In genomic region chr9:117783828-117784227, GRCh38 we compare ENCODE assay signal across 9 cellular contexts.
DNase-seq lines count a peak whose midpoint lies in the region; ATAC-seq, FAIRE-seq and TF ChIP-seq lines count a peak whose summit lies in the region.
"Had no signal": no experiment of that assay in that cellular context is flagged by ENCODE, and none has a peak within 500 bp of the region (broad histone marks: within the 10 kb centered on the region; RNA-seq: fewer than 3 reads in every experiment).

No MANE protein-coding gene starts in this region.

- FAIRE-seq in astrocyte (lab: Jason Lieb, UNC) = no peak

- no peak overlapping the region for H2AK5ac ChIP-seq in mesendoderm (ENCODE audit: low read length)

- ATAC-seq in GM18498 (IDR thresholded peaks at IDR 0.05; ENCODE audit: unreplicated experiment) = peak; percentile 86
- peak; percentile 81 for ATAC-seq in GM21390 (IDR thresholded peaks at IDR 0.05; ENCODE audit: unreplicated experiment)
- peak; percentile 86 for ATAC-seq in HG03521 (IDR thresholded peaks at IDR 0.05; ENCODE audit: unreplicated experiment)

- H3K27ac ChIP-seq in astrocyte (ENCODE audit: low read depth, low read length) (no peak overlapping the region), mesendoderm (ENCODE audit: low read depth, low read length) (no peak overlapping the region)

- H3K4me1 ChIP-seq in astrocyte (ENCODE audit: insufficient read depth, low read length) (no peaks in the 10 kb centered on the region), mesendoderm (ENCODE audit: control insufficient read depth, low read depth, low read length) (peaks cover 2% of the 10 kb centered on the region)

- H3K4me3 ChIP-seq in astrocyte (ENCODE audit: insufficient read depth, low read depth, low read length) (no peak overlapping the region), mesendoderm (ENCODE audit: low read length) (no peak overlapping the region)

- H4K20me1 ChIP-seq in astrocyte (ENCODE audit: insufficient read depth, low read length) = no peaks in the 10 kb centered on the region

- H3K9me3 ChIP-seq in astrocyte (ENCODE audit: insufficient read depth, low read depth, low read length) = no peaks in the 10 kb centered on the region

- H3K18ac ChIP-seq in mesendoderm (ENCODE audit: low read length) = no peak overlapping the region

- no peaks in the 10 kb centered on the region for H3K9me3 Mint-ChIP-seq in astrocyte (ENCODE audit: unreplicated experiment)
- H3K9me3 Mint-ChIP-seq: dendritic cell treated with granulocyte-macrophage colony-stimulating factor and Interleukin-4, amounts not matched to agents 40 ng/mL and 50 ng/mL, for 4 days had no signal

- no peak overlapping the region for H2AFZ ChIP-seq in astrocyte (ENCODE audit: low read depth, low read length)

- H3K79me1 ChIP-seq in mesendoderm (ENCODE audit: low read length) = no peaks in the 10 kb centered on the region

- DNase-seq in astrocyte (ENCODE audit: low read depth) (no peak), SHP77 treated with DMSO at 0.1 percent for 48 hours (lab: John Stamatoyannopoulos, UW) (no peak), mesendoderm (no peak), T1000 (lab: John Stamatoyannopoulos, UW) (no peak)
- peak; percentile 12 for DNase-seq in stimulated activated CD4-positive, alpha-beta T cell treated with anti-CD3 and anti-CD28 coated beads, Interleukin-4, amount 100 ng/mL, for 24 hours

- no CpG with 5 or more reads among the region's 1 CpG for WGBS in mesendoderm (ENCODE audit: extremely low coverage, insufficient coverage, low lambda C conversion rate)

- H4K5ac ChIP-seq in mesendoderm (ENCODE audit: low read length) = no peak overlapping the region

- H3K27me3 ChIP-seq in astrocyte (ENCODE audit: insufficient read depth, low read length) (no peaks in the 10 kb centered on the region), mesendoderm (ENCODE audit: insufficient read depth, low read length, poor library complexity) (no peaks in the 10 kb centered on the region)

- H3K4me2 ChIP-seq in astrocyte (ENCODE audit: low read length) (peak overlapping the region; percentile 93), mesendoderm (ENCODE audit: low read length) (no peak overlapping the region)

- no peak overlapping the region for H3K27ac Mint-ChIP-seq in astrocyte (ENCODE audit: unreplicated experiment)
- H3K27ac Mint-ChIP-seq: dendritic cell treated with granulocyte-macrophage colony-stimulating factor and Interleukin-4, amounts not matched to agents 40 ng/mL and 50 ng/mL, for 4 days had no signal

- no peak for TF ChIP-seq CTCF in astrocyte (IDR thresholded peaks at IDR 0.05; ENCODE audit: insufficient read depth, low read depth, low read length)

- no peaks in the 10 kb centered on the region for H3K36me3 ChIP-seq in astrocyte (ENCODE audit: insufficient read depth, low read length)
- no peaks in the 10 kb centered on the region for H3K36me3 ChIP-seq in mesendoderm (ENCODE audit: control insufficient read depth, insufficient read depth, low read length)

- H2BK120ac ChIP-seq in mesendoderm (ENCODE audit: low read depth, low read length) = no peak overlapping the region

- H3K4ac ChIP-seq in mesendoderm (ENCODE audit: low read depth, low read length) = no peak overlapping the region

- no peak overlapping the region for H3K23ac ChIP-seq in mesendoderm (ENCODE audit: low read length)

- H3K4me3 Mint-ChIP-seq in astrocyte (ENCODE audit: unreplicated experiment) = no peak overlapping the region
- H3K4me3 Mint-ChIP-seq: dendritic cell treated with granulocyte-macrophage colony-stimulating factor and Interleukin-4, amounts not matched to agents 40 ng/mL and 50 ng/mL, for 4 days had no signal

- H3K36me3 Mint-ChIP-seq in astrocyte (ENCODE audit: low read depth, unreplicated experiment) = no peaks in the 10 kb centered on the region

- H3K79me2 ChIP-seq in astrocyte (ENCODE audit: insufficient read depth, low read length) (no peaks in the 10 kb centered on the region), mesendoderm (ENCODE audit: control insufficient read depth, insufficient read depth, low read length) (no peaks in the 10 kb centered on the region)

- H3K9ac ChIP-seq in astrocyte (ENCODE audit: low read length) (no peak overlapping the region), mesendoderm (ENCODE audit: low read length) (no peak overlapping the region)

- no peak overlapping the region for H2BK15ac ChIP-seq in mesendoderm (replicated peaks; ENCODE audit: low read depth)

- H3K56ac ChIP-seq in mesendoderm (ENCODE audit: low read length) = no peak overlapping the region

- no peak overlapping the region for H4K8ac ChIP-seq in mesendoderm (ENCODE audit: low read depth, low read length)

- no peaks in the 10 kb centered on the region for H3K27me3 Mint-ChIP-seq in astrocyte (ENCODE audit: low read depth, unreplicated experiment)

- H3K4me1 Mint-ChIP-seq in astrocyte (ENCODE audit: low read depth, unreplicated experiment) = peaks cover 4% of the 10 kb centered on the region

- H2BK5ac ChIP-seq in mesendoderm (ENCODE audit: low read length) = no peak overlapping the region
